Comparison of ENCODE assay signal across 2 cellular contexts in genomic region chr3:50204804-50205718, GRCh38.
TF ChIP-seq lines count a peak whose summit lies in the region.

TSS of gene SLC38A3 (plus strand) at chr3:50205271. CDS start at chr3:50214200, 8,929 bp downstream.

TF ChIP-seq in HEK293, 187 proteins besides CTCF, POLR2A, EP300 and RAD21 (continued from another document):
- TF ChIP-seq TSHZ1 (tag by site-specific recombination; IDR thresholded peaks at IDR 0.05; ENCODE audit: borderline replicate concordance) (no peak), ZNF335 (tag by site-specific recombination; conservative IDR thresholded peaks at IDR 0.05) (peak; percentile 86), ZBTB20 (tag by site-specific recombination; IDR thresholded peaks at IDR 0.05) (0 out of 2 replicates have a peak, but pooled peaks have one; percentile 23), ZNF530 (tag by site-specific recombination; IDR thresholded peaks at IDR 0.05; ENCODE audit: low read depth) (no peak), ZNF777 (tag by site-specific recombination; IDR thresholded peaks at IDR 0.05; ENCODE audit: borderline replicate concordance) (no peak), PBX3 (CRISPR knock-in tag; IDR thresholded peaks at IDR 0.05) (no peak), SP3 (tag by site-specific recombination; IDR thresholded peaks at IDR 0.05) (peak; percentile 32; the same call in 1 of the 2 replicates), HOXD13 (CRISPR knock-in tag; IDR thresholded peaks at IDR 0.05; ENCODE audit: borderline replicate concordance) (no peak), OVOL3 (tag by site-specific recombination; IDR thresholded peaks at IDR 0.05) (no peak), ZNF426 (tag by site-specific recombination; IDR thresholded peaks at IDR 0.05) (no peak), ATF2 (tag by site-specific recombination; IDR thresholded peaks at IDR 0.05; ENCODE audit: low read depth) (no peak), ZNF341 (tag by site-specific recombination; IDR thresholded peaks at IDR 0.05; ENCODE audit: low read depth) (peak; percentile 75), ZIC2 (tag by site-specific recombination; IDR thresholded peaks at IDR 0.05) (peak; percentile 68), ZNF596 (tag by site-specific recombination; IDR thresholded peaks at IDR 0.05) (no peak)
- TF ChIP-seq, protein P1, sequence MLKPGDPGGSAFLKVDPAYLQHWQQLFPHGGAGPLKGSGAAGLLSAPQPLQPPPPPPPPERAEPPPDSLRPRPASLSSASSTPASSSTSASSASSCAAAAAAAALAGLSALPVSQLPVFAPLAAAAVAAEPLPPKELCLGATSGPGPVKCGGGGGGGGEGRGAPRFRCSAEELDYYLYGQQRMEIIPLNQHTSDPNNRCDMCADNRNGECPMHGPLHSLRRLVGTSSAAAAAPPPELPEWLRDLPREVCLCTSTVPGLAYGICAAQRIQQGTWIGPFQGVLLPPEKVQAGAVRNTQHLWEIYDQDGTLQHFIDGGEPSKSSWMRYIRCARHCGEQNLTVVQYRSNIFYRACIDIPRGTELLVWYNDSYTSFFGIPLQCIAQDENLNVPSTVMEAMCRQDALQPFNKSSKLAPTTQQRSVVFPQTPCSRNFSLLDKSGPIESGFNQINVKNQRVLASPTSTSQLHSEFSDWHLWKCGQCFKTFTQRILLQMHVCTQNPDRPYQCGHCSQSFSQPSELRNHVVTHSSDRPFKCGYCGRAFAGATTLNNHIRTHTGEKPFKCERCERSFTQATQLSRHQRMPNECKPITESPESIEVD (tag by site-specific recombination; IDR thresholded peaks at IDR 0.05) = no peak
- TF ChIP-seq, protein P2, sequence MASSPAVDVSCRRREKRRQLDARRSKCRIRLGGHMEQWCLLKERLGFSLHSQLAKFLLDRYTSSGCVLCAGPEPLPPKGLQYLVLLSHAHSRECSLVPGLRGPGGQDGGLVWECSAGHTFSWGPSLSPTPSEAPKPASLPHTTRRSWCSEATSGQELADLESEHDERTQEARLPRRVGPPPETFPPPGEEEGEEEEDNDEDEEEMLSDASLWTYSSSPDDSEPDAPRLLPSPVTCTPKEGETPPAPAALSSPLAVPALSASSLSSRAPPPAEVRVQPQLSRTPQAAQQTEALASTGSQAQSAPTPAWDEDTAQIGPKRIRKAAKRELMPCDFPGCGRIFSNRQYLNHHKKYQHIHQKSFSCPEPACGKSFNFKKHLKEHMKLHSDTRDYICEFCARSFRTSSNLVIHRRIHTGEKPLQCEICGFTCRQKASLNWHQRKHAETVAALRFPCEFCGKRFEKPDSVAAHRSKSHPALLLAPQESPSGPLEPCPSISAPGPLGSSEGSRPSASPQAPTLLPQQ (tag by site-specific recombination; IDR thresholded peaks at IDR 0.05) = no peak

TF ChIP-seq in SK-N-SH, 30 proteins besides CTCF, POLR2A, EP300 and RAD21 (continued from another document):
- TF ChIP-seq SIN3A (IDR thresholded peaks at IDR 0.05; ENCODE audit: borderline replicate concordance, low read depth, low read length) (no peak), IRF3 (IDR thresholded peaks at IDR 0.05; ENCODE audit: low read depth, low read length) (no peak), FOSL2 (IDR thresholded peaks at IDR 0.05; ENCODE audit: borderline replicate concordance, low read depth) (no peak), ELF1 (IDR thresholded peaks at IDR 0.05) (no peak), JUND (IDR thresholded peaks at IDR 0.05) (no peak), TEAD4 (IDR thresholded peaks at IDR 0.05; ENCODE audit: borderline replicate concordance, insufficient read depth) (no peak)
